In genomic region chr14:71799831-71800230, GRCh38 we compare ENCODE assay signal across 29 cellular contexts.
"Had no signal": no experiment of that assay in that cellular context is flagged by ENCODE, and none has a peak within 500 bp of the region (broad histone marks: within the 10 kb centered on the region; RNA-seq: fewer than 3 reads in every experiment).

No MANE protein-coding gene starts in this region.

- H3K27me3 ChIP-seq: cardiac muscle cell, colonic mucosa, dorsolateral prefrontal cortex, left lung, ovary had no signal

- H3K36me3 ChIP-seq: cardiac muscle cell, colonic mucosa, left lung, ovary, prostate gland, thoracic aorta had no signal

- DNase-seq: activated CD4-positive, alpha-beta memory T cell treated with anti-CD3 and anti-CD28 coated beads, Interleukin-2, amount 10 ng/mL, durations not matched to agents 7 days and 5 days; activated CD4-positive, alpha-beta T cell treated with anti-CD3 and anti-CD28 coated beads for 1 hour; activated CD4-positive, alpha-beta T cell treated with anti-CD3 and anti-CD28 coated beads, Interleukin-2, amount 10 ng/mL, durations not matched to agents 7 days and 5 days; activated CD8-positive, alpha-beta memory T cell treated with anti-CD3 and anti-CD28 coated beads, Interleukin-2, amount 50 U/mL, for 48 hours; activated gamma-delta T cell treated with Interleukin-2 at 50 U/mL for 16 hours; activated naive CD8-positive, alpha-beta T cell treated with anti-CD3 and anti-CD28 coated beads, Interleukin-2, amount 50 U/mL, for 24 hours; activated T-cell treated with anti-CD3 and anti-CD28 coated beads, Interleukin-2, amount 50 U/mL, for 24 hours; cerebellar nuclear complex; colonic mucosa; dorsolateral prefrontal cortex; effector memory CD4-positive, alpha-beta T cell; foreskin melanocyte; naive B cell; ovary; retina; stimulated activated CD4-positive, alpha-beta T cell treated with anti-CD3 and anti-CD28 coated beads, Interleukin-12 subunit alpha, Interleukin-12 subunit beta, amount 100 ng/mL, for 4 hours; stimulated activated CD4-positive, alpha-beta T cell treated with anti-CD3 and anti-CD28 coated beads, Interleukin-4, amount 100 ng/mL, for 1 hour; stimulated activated naive CD8-positive, alpha-beta T cell treated with anti-CD3 and anti-CD28 coated beads, Interleukin-15, Interleukin-2, amounts not matched to agents 100 U/mL and 50 U/mL, for 24 hours; T-helper 17 cell; T1000; trophoblast cell had no signal

- H3K4me3 ChIP-seq: cardiac muscle cell, colonic mucosa, dorsolateral prefrontal cortex, left lung, lung, ovary, prostate gland, skin epidermis, thoracic aorta had no signal

- H3K27ac Mint-ChIP-seq: activated CD4-positive, alpha-beta memory T cell treated with anti-CD3 and anti-CD28 coated beads, Interleukin-2, amount 10 ng/mL, durations not matched to agents 7 days and 5 days; activated CD4-positive, alpha-beta T cell treated with anti-CD3 and anti-CD28 coated beads, Interleukin-2, amount 10 ng/mL, durations not matched to agents 7 days and 5 days; activated naive CD4-positive, alpha-beta T cell treated with anti-CD3 and anti-CD28 coated beads, Interleukin-2, amount 50 U/mL, for 24 hours; activated naive CD8-positive, alpha-beta T cell treated with anti-CD3 and anti-CD28 coated beads, Interleukin-2, amount 50 U/mL, for 24 hours; activated T-cell treated with anti-CD3 and anti-CD28 coated beads, Interleukin-2, amount 50 U/mL, for 24 hours; naive B cell; T-helper 17 cell; WTC11 had no signal

- H3K9me3 ChIP-seq: colonic mucosa, left lung, ovary, prostate gland, thoracic aorta had no signal

- H3K36me3 Mint-ChIP-seq: activated naive CD4-positive, alpha-beta T cell treated with anti-CD3 and anti-CD28 coated beads, Interleukin-2, amount 50 U/mL, for 24 hours; naive B cell; WTC11 had no signal

- H3K27ac ChIP-seq: cardiac muscle cell, colonic mucosa, dorsolateral prefrontal cortex, ovary, prostate gland, skin epidermis, thoracic aorta had no signal

- H3K4me1 Mint-ChIP-seq: activated CD4-positive, alpha-beta memory T cell treated with anti-CD3 and anti-CD28 coated beads, Interleukin-2, amount 10 ng/mL, durations not matched to agents 7 days and 5 days; activated CD4-positive, alpha-beta T cell treated with anti-CD3 and anti-CD28 coated beads, Interleukin-2, amount 10 ng/mL, durations not matched to agents 7 days and 5 days; activated naive CD4-positive, alpha-beta T cell treated with anti-CD3 and anti-CD28 coated beads, Interleukin-2, amount 50 U/mL, for 24 hours; activated naive CD8-positive, alpha-beta T cell treated with anti-CD3 and anti-CD28 coated beads, Interleukin-2, amount 50 U/mL, for 24 hours; naive B cell; T-helper 17 cell had no signal

- H3K4me1 ChIP-seq: colonic mucosa, prostate gland had no signal

- H3K9me3 Mint-ChIP-seq: activated CD4-positive, alpha-beta memory T cell treated with anti-CD3 and anti-CD28 coated beads, Interleukin-2, amount 10 ng/mL, durations not matched to agents 7 days and 5 days; activated CD4-positive, alpha-beta T cell treated with anti-CD3 and anti-CD28 coated beads, Interleukin-2, amount 10 ng/mL, durations not matched to agents 7 days and 5 days; activated naive CD4-positive, alpha-beta T cell treated with anti-CD3 and anti-CD28 coated beads, Interleukin-2, amount 50 U/mL, for 24 hours; activated naive CD8-positive, alpha-beta T cell treated with anti-CD3 and anti-CD28 coated beads, Interleukin-2, amount 50 U/mL, for 24 hours; activated T-cell treated with anti-CD3 and anti-CD28 coated beads, Interleukin-2, amount 50 U/mL, for 24 hours had no signal

- H3K4me3 Mint-ChIP-seq: activated CD4-positive, alpha-beta memory T cell treated with anti-CD3 and anti-CD28 coated beads, Interleukin-2, amount 10 ng/mL, durations not matched to agents 7 days and 5 days; activated CD4-positive, alpha-beta T cell treated with anti-CD3 and anti-CD28 coated beads, Interleukin-2, amount 10 ng/mL, durations not matched to agents 7 days and 5 days; activated naive CD4-positive, alpha-beta T cell treated with anti-CD3 and anti-CD28 coated beads, Interleukin-2, amount 50 U/mL, for 24 hours; activated naive CD8-positive, alpha-beta T cell treated with anti-CD3 and anti-CD28 coated beads, Interleukin-2, amount 50 U/mL, for 24 hours; activated T-cell treated with anti-CD3 and anti-CD28 coated beads, Interleukin-2, amount 50 U/mL, for 24 hours; naive B cell; T-helper 17 cell; WTC11 had no signal
